ENCODE assay signal across 13 cellular contexts in genomic region chr7:157850481-157851444, GRCh38.
DNase-seq lines count a peak whose midpoint lies in the region; ATAC-seq and TF ChIP-seq lines count a peak whose summit lies in the region.
"Had no signal": no experiment of that assay in that cellular context is flagged by ENCODE, and none has a peak within 500 bp of the region (broad histone marks: within the 10 kb centered on the region; RNA-seq: fewer than 3 reads in every experiment).

No MANE protein-coding gene starts in this region.

- ATAC-seq in activated naive CD8-positive, alpha-beta T cell treated with anti-CD3 and anti-CD28 coated beads, Interleukin-2, amount 50 U/mL, for 24 hours = no peak
- ATAC-seq in PC-3 (no peak), GM21717 (IDR thresholded peaks at IDR 0.05; ENCODE audit: unreplicated experiment) (no peak)
- ATAC-seq: GM23338 had no signal

- H2AFZ ChIP-seq in PC-3 (ENCODE audit: low read length) = peak overlapping the region; percentile 70
- H2AFZ ChIP-seq: GM23338 had no signal

- H3K4me3 ChIP-seq in PC-3 (ENCODE audit: low read length) = peak overlapping the region; percentile 58
- no peak overlapping the region for H3K4me3 ChIP-seq in endodermal cell (ENCODE audit: low read length)
- H3K4me3 ChIP-seq in stomach smooth muscle (ENCODE audit: low read length in 2 of 2) = peak overlapping the region; percentile 47 to 48
- H3K4me3 ChIP-seq: GM23338, MG63 had no signal

- no peaks in the 10 kb centered on the region for H3F3A ChIP-seq in PC-3 (ENCODE audit: low read length, unreplicated experiment)

- no peaks in the 10 kb centered on the region for H3K27me3 Mint-ChIP-seq in activated naive CD8-positive, alpha-beta T cell
- H3K27me3 Mint-ChIP-seq in activated naive CD8-positive, alpha-beta T cell treated with anti-CD3 and anti-CD28 coated beads, Interleukin-2, amount 50 U/mL, for 24 hours = peaks cover 4% of the 10 kb centered on the region
- peaks cover 4% of the 10 kb centered on the region for H3K27me3 Mint-ChIP-seq in endodermal cell (ENCODE audit: insufficient read depth)

- 78 to 79% methylated on average over 15 to 20 of the region's 20 CpGs for WGBS in endodermal cell (ENCODE audit: insufficient coverage in 1 of 2, insufficient read length in 1 of 2), 2 experiments

- H3K9me3 Mint-ChIP-seq in activated naive CD8-positive, alpha-beta T cell (ENCODE audit: low read depth) = no peaks in the 10 kb centered on the region
- H3K9me3 Mint-ChIP-seq in activated naive CD8-positive, alpha-beta T cell treated with anti-CD3 and anti-CD28 coated beads, Interleukin-2, amount 50 U/mL, for 24 hours = no peaks in the 10 kb centered on the region
- peaks cover 2% of the 10 kb centered on the region for H3K9me3 Mint-ChIP-seq in endodermal cell
- H3K9me3 Mint-ChIP-seq: GM23338, naive B cell had no signal

- peak overlapping the region; percentile 98 for H3K27ac Mint-ChIP-seq in activated naive CD8-positive, alpha-beta T cell
- H3K27ac Mint-ChIP-seq in activated naive CD8-positive, alpha-beta T cell treated with anti-CD3 and anti-CD28 coated beads, Interleukin-2, amount 50 U/mL, for 24 hours = no peak overlapping the region
- no peak overlapping the region for H3K27ac Mint-ChIP-seq in endodermal cell
- H3K27ac Mint-ChIP-seq: GM23338 had no signal

- H3K9ac ChIP-seq in PC-3 (ENCODE audit: low read length) (no peak overlapping the region), endodermal cell (ENCODE audit: extremely low read depth, low read length, poor library complexity, severe bottlenecking) (no peak overlapping the region), stomach smooth muscle (ENCODE audit: low read length in 2 of 2) (no peak overlapping the region)

- no peak for DNase-seq in activated naive CD8-positive, alpha-beta T cell treated with anti-CD3 and anti-CD28 coated beads, Interleukin-2, amount 50 U/mL, for 24 hours
- no peak for DNase-seq in PC-3
- no peak for DNase-seq in endodermal cell
- DNase-seq in posterior vena cava (ENCODE audit: low spot score) = no peak
- DNase-seq in NCI-H1930 (lab: John Stamatoyannopoulos, UW) = no peak
- DNase-seq: foreskin melanocyte, naive B cell, retina had no signal

- H3K36me3 Mint-ChIP-seq in activated naive CD8-positive, alpha-beta T cell = no peaks in the 10 kb centered on the region
- no peaks in the 10 kb centered on the region for H3K36me3 Mint-ChIP-seq in activated naive CD8-positive, alpha-beta T cell treated with anti-CD3 and anti-CD28 coated beads, Interleukin-2, amount 50 U/mL, for 24 hours (ENCODE audit: low read depth)
- no peaks in the 10 kb centered on the region for H3K36me3 Mint-ChIP-seq in endodermal cell (ENCODE audit: low read depth)
- H3K36me3 Mint-ChIP-seq: naive B cell had no signal

- peaks cover 19% of the 10 kb centered on the region for H3K4me1 Mint-ChIP-seq in activated naive CD8-positive, alpha-beta T cell (ENCODE audit: low read depth)
- H3K4me1 Mint-ChIP-seq in activated naive CD8-positive, alpha-beta T cell treated with anti-CD3 and anti-CD28 coated beads, Interleukin-2, amount 50 U/mL, for 24 hours = peaks cover 11% of the 10 kb centered on the region
- H3K4me1 Mint-ChIP-seq in endodermal cell = peaks cover 18% of the 10 kb centered on the region
- H3K4me1 Mint-ChIP-seq: GM23338 had no signal

- H3K79me2 ChIP-seq in PC-3 (ENCODE audit: low read length) = no peaks in the 10 kb centered on the region

- H3K36me3 ChIP-seq in PC-3 (ENCODE audit: low read depth, low read length) (no peaks in the 10 kb centered on the region), endodermal cell (ENCODE audit: control insufficient read depth, insufficient read depth, low read length) (no peaks in the 10 kb centered on the region), stomach smooth muscle (ENCODE audit: control insufficient read depth in 2 of 2, insufficient read depth in 2 of 2, low read length in 2 of 2) (no peaks in the 10 kb centered on the region)
- H3K36me3 ChIP-seq: MG63 had no signal

- no TSS peak for BruUV-seq in PC-3 (replicated peaks; lab: Mats Ljungman, UMichigan)

- POLR2A ChIA-PET in PC-3 (lab: Charles Lee; ENCODE audit: unreplicated experiment) = no interaction called here

- CTCF ChIA-PET in PC-3 (lab: Charles Lee) = no interaction called here

- H3K9me2 ChIP-seq in PC-3 (replicated peaks; ENCODE audit: low read length) = no peaks in the 10 kb centered on the region

- H3K27me3 ChIP-seq in PC-3 (ENCODE audit: low read length) (no peaks in the 10 kb centered on the region), endodermal cell (ENCODE audit: control insufficient read depth, insufficient read depth, low read length, poor library complexity, severe bottlenecking) (no peaks in the 10 kb centered on the region), stomach smooth muscle (ENCODE audit: control insufficient read depth in 1 of 2, insufficient read depth in 2 of 2, low read length in 2 of 2) (peaks cover 0 to 3% of the 10 kb centered on the region in 2 donors)
- H3K27me3 ChIP-seq: MG63 had no signal

- intact Hi-C loops in PC-3 (cut with micrococcal nuclease) (no loop called here), posterior vena cava (cut with DNase I) (loop anchor here in 1 of 2 donors (5.0 kb wide), 1 partner anchor 93 kb away; no protein-coding TSS in a partner anchor)

- no peaks in the 10 kb centered on the region for H3K9me3 ChIP-seq in PC-3 (ENCODE audit: low read length)
- H3K9me3 ChIP-seq in endodermal cell (ENCODE audit: control insufficient read depth, low read length) = peaks cover 52% of the 10 kb centered on the region
- no peaks in the 10 kb centered on the region for H3K9me3 ChIP-seq in stomach smooth muscle (ENCODE audit: control insufficient read depth in 2 of 2, low read length in 2 of 2)
- H3K9me3 ChIP-seq: MG63 had no signal

- TF ChIP-seq CTCF in PC-3 (conservative IDR thresholded peaks at IDR 0.05; ENCODE audit: low read depth, low read length) (no peak), endodermal cell (conservative IDR thresholded peaks at IDR 0.05) (no peak)

- H4K20me1 ChIP-seq in PC-3 (ENCODE audit: low read length) = no peaks in the 10 kb centered on the region

- H3K27ac ChIP-seq in PC-3 (ENCODE audit: low read length) (no peak overlapping the region), endodermal cell (ENCODE audit: low read depth, low read length) (no peak overlapping the region), stomach smooth muscle (ENCODE audit: low read length) (no peak overlapping the region)

- H3K4me3 Mint-ChIP-seq in activated naive CD8-positive, alpha-beta T cell = peak overlapping the region; percentile 80
- H3K4me3 Mint-ChIP-seq in activated naive CD8-positive, alpha-beta T cell treated with anti-CD3 and anti-CD28 coated beads, Interleukin-2, amount 50 U/mL, for 24 hours = no peak overlapping the region
- H3K4me3 Mint-ChIP-seq in endodermal cell = peak overlapping the region; percentile 41
- H3K4me3 Mint-ChIP-seq: GM23338 had no signal

- peak overlapping the region; percentile 80 for H3K4me2 ChIP-seq in PC-3 (ENCODE audit: low read length)
- H3K4me2 ChIP-seq: GM23338 had no signal

- H3K4me1 ChIP-seq in PC-3 (ENCODE audit: insufficient read depth, low read length) (peaks cover 2% of the 10 kb centered on the region), endodermal cell (ENCODE audit: control insufficient read depth, insufficient read depth, low read length) (no peaks in the 10 kb centered on the region), stomach smooth muscle (ENCODE audit: control insufficient read depth, insufficient read depth, low read length) (no peaks in the 10 kb centered on the region)
